Comparison of ENCODE assay signal across 8 cellular contexts in the genomic region with DNA sequence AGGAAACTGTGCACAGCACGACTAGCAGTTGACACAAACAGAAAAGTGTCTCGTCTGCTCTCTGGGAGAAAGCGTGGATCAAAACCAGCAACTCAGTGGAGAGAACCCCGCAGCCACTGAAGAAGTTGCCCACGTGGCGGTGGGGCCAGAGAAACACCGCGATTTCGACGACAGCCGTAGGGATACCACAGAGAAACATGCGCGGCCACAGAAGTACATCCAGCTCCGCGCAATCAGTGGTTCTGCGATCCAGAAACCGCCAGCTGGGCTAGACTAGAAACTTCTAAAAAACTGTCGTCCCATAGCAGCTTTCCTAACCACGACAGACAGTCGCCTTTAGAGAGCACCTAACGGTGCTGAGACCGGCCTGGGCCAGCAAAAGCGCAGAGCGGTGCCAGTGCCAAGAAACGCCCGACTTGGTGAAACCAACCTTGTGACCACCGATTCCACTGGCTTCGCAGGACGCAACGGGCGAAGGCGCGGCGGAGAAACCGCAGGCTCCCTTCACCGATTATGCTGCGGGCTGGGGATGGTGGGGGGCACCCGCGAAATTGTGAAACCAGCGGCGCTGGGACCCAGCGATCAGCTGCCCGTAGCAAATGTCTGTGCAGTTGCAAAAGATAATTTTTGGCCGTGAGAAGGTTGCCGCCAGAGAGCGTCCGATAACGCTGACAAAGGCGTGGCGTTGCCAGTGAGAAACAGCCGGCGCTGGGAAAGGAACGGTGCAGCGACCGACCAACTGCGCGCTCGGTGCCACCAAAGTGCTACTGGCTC. TPM values are rescaled to one million over a fixed set of nuclear protein-coding genes. Genes with fewer than 3 reads are reported as not detected.
DNase-seq lines count a peak whose midpoint lies in the region; ATAC-seq, FAIRE-seq and TF ChIP-seq lines count a peak whose summit lies in the region.

No MANE protein-coding gene starts in this region.

- H3K9me3 ChIP-seq in neural progenitor cell (ENCODE audit: low read depth) (no peaks in the 10 kb centered on the region), transverse colon (no peaks in the 10 kb centered on the region)

- H3K9ac ChIP-seq in neural progenitor cell, result no peak overlapping the region

- H3K4me3 Mint-ChIP-seq in activated T-cell treated with anti-CD3 and anti-CD28 coated beads, Interleukin-2, amount 50 U/mL, for 72 hours, result peak overlapping the region; percentile 96 to 99
- H3K4me3 Mint-ChIP-seq in neural progenitor cell, result peak overlapping the region; percentile 86

- H3K27ac ChIP-seq in neural progenitor cell, result no peak overlapping the region
- peak overlapping the region; percentile 91 to 98 (median 94) for H3K27ac ChIP-seq in transverse colon

- DNase-seq in DMS 273 (lab: John Stamatoyannopoulos, UW; ENCODE audit: unreplicated experiment), result peak; percentile 93
- DNase-seq in GM20000 (ENCODE audit: low spot score), result peak; percentile 60
- DNase-seq in HTR-8/SVneo (ENCODE audit: insufficient read length, low spot score), result no peak
- DNase-seq in OCI-M1 (lab: John Stamatoyannopoulos, UW), result peak; percentile 95
- DNase-seq in activated T-cell treated with anti-CD3 and anti-CD28 coated beads, Interleukin-2, amount 50 U/mL, for 72 hours, result peak; percentile 81 to 84
- DNase-seq in fibroblast of mammary gland (ENCODE audit: low read depth), result peak; percentile 69
- DNase-seq in neural progenitor cell (ENCODE audit: low spot score), result peak; percentile 67
- DNase-seq in transverse colon, result peak; percentile 69

- peaks cover 20% of the 10 kb centered on the region for H3K4me1 ChIP-seq in neural progenitor cell
- peaks cover 0 to 45% (median 21%) of the 10 kb centered on the region in 4 donors for H3K4me1 ChIP-seq in transverse colon

- H3K27ac Mint-ChIP-seq in activated T-cell treated with anti-CD3 and anti-CD28 coated beads, Interleukin-2, amount 50 U/mL, for 72 hours, result peak overlapping the region; percentile 100
- no peak overlapping the region for H3K27ac Mint-ChIP-seq in neural progenitor cell

- peak overlapping the region; percentile 57 for H3K4me3 ChIP-seq in fibroblast of mammary gland (ENCODE audit: control insufficient read depth, low read depth, low read length)
- peak overlapping the region; percentile 47 for H3K4me3 ChIP-seq in neural progenitor cell
- peak overlapping the region; percentile 52 to 79 (median 64) for H3K4me3 ChIP-seq in transverse colon

- H3K79me2 ChIP-seq in neural progenitor cell (ENCODE audit: low read depth), result no peaks in the 10 kb centered on the region

- H2AFZ ChIP-seq in neural progenitor cell (replicated peaks), result peak overlapping the region; percentile 68

- FAIRE-seq in HTR-8/SVneo (lab: Jason Lieb, UNC), result peak; percentile 62

- peaks cover 63% of the 10 kb centered on the region for H3K4me1 Mint-ChIP-seq in activated T-cell treated with anti-CD3 and anti-CD28 coated beads, Interleukin-2, amount 50 U/mL, for 72 hours (ENCODE audit: low read depth)
- peaks cover 43% of the 10 kb centered on the region for H3K4me1 Mint-ChIP-seq in neural progenitor cell

- no peaks in the 10 kb centered on the region for H3K9me3 Mint-ChIP-seq in activated T-cell treated with anti-CD3 and anti-CD28 coated beads, Interleukin-2, amount 50 U/mL, for 72 hours
- no peaks in the 10 kb centered on the region for H3K9me3 Mint-ChIP-seq in neural progenitor cell

- H3K27me3 ChIP-seq in neural progenitor cell (peaks cover 97% of the 10 kb centered on the region), transverse colon (peaks cover 52% of the 10 kb centered on the region)

- TF ChIP-seq CTCF in GM20000 (IDR thresholded peaks at IDR 0.05; ENCODE audit: extremely low read depth, missing control alignments), result peak; percentile 25
- TF ChIP-seq CTCF in fibroblast of mammary gland (conservative IDR thresholded peaks at IDR 0.05; ENCODE audit: control insufficient read depth, insufficient read depth, low read depth, low read length), result no peak
- TF ChIP-seq CTCF in neural progenitor cell (IDR thresholded peaks at IDR 0.05), result no peak
- TF ChIP-seq CTCF in transverse colon (IDR thresholded peaks at IDR 0.05), result no peak

- H3K36me3 ChIP-seq in neural progenitor cell (no peaks in the 10 kb centered on the region), transverse colon (no peaks in the 10 kb centered on the region)

- TF ChIP-seq POLR2A in transverse colon (IDR thresholded peaks at IDR 0.05), result peak; percentile 7

- H3K36me3 Mint-ChIP-seq in activated T-cell treated with anti-CD3 and anti-CD28 coated beads, Interleukin-2, amount 50 U/mL, for 72 hours (ENCODE audit: insufficient read depth in 2 of 2), result peaks cover 0 to under 1% of the 10 kb centered on the region in 2 donors
- peaks cover 1% of the 10 kb centered on the region for H3K36me3 Mint-ChIP-seq in neural progenitor cell

- peaks cover 69% of the 10 kb centered on the region for H3F3A ChIP-seq in neural progenitor cell (ENCODE audit: low read depth)

- intact Hi-C loops in transverse colon (cut with DNase I; ENCODE audit: low total_unique reads), result no loop called here

- peaks cover 75% of the 10 kb centered on the region for H4K20me1 ChIP-seq in neural progenitor cell (ENCODE audit: low read depth)

- H3K4me2 ChIP-seq in neural progenitor cell, result peak overlapping the region; percentile 74

- peak; percentile 41 to 50 for ATAC-seq in activated T-cell treated with anti-CD3 and anti-CD28 coated beads, Interleukin-2, amount 50 U/mL, for 72 hours (replicated peaks in 1 of 2)

- H3K27me3 Mint-ChIP-seq in activated T-cell treated with anti-CD3 and anti-CD28 coated beads, Interleukin-2, amount 50 U/mL, for 72 hours (ENCODE audit: low read depth), result no peaks in the 10 kb centered on the region
- H3K27me3 Mint-ChIP-seq in neural progenitor cell (ENCODE audit: insufficient read depth, low read depth), result peaks cover 75% of the 10 kb centered on the region

- in situ Hi-C loops in transverse colon (cut with MboI; ENCODE audit: low pct_ligation_motif_present in 1 of 4, low pct_unique_long_range_greater_than_20kb in 1 of 4, low sequenced_read_pairs in 3 of 4), result loop anchor here in 2 of 4 donors (10.0 kb wide), 2 partner anchors 48 to 138 kb away; no protein-coding TSS in a partner anchor

- no peak for TF ChIP-seq EP300 in transverse colon (IDR thresholded peaks at IDR 0.05; ENCODE audit: low read depth)

- WGBS in transverse colon (ENCODE audit: low coverage in 1 of 2), 2 donors, result 1 to 4% methylated on average over 10 to 52 of the region's 58 CpGs

RNA-seq across cellular contexts. Expression of a gene that starts 2.7 kb away (rescaled TPM):
- 10 to 100 TPM in 1 of 2 donors, 1 to 10 TPM in 1; 9.9 to 10.0 TPM for total RNA-seq in activated T-cell treated with anti-CD3 and anti-CD28 coated beads, Interleukin-2, amount 50 U/mL, for 72 hours
- total RNA-seq in neural progenitor cell (ENCODE audit: low replicate concordance) (0.17 and 0.74 TPM in 2 replicates), transverse colon (1 to 10 TPM in 2 of 4 donors, under 1 TPM in 2; 0.75 to 4.4 (median 2.0) TPM)
